ENCODE assay signal across 27 cellular contexts in the genomic region with DNA sequence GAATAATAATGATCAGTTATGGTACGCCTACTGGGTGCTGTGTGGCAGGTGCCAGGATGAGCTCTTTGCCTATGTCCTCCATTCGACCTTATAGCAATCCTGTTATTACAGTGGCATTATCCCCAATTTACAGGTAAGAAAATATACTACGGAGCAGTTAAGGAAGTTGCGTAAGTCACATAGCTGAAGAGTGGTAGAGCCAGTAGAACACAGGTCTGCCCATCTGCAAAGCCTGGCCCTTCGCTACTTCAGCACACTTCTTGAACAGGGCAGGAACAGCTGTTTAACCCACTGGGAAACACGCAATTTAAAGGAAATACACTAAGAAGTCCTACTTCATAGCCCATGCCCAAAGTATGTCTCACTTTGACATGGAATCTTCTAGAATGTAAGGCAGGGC.
"Had no signal": no experiment of that assay in that cellular context is flagged by ENCODE, and none has a peak within 500 bp of the region (broad histone marks: within the 10 kb centered on the region; RNA-seq: fewer than 3 reads in every experiment).

No MANE protein-coding gene starts in this region.

- DNase-seq: activated B cell treated with CpG ODN at 0.5 μM for 24 hours; activated CD4-positive, alpha-beta memory T cell treated with anti-CD3 and anti-CD28 coated beads for 36 hours; activated CD4-positive, alpha-beta T cell treated with anti-CD3 and anti-CD28 coated beads for 4 hours; activated CD4-positive, alpha-beta T cell treated with anti-CD3 and anti-CD28 coated beads, Interleukin-2, amount 10 ng/mL, durations not matched to agents 24 days and 14 days; activated CD4-positive, alpha-beta T cell treated with anti-CD3 and anti-CD28 coated beads, Interleukin-2, amount 50 U/mL, for 1 hour; activated CD4-positive, alpha-beta T cell treated with anti-CD3 and anti-CD28 coated beads, Interleukin-2, amount 50 U/mL, for 4 hours; activated CD4-positive, CD25-positive, alpha-beta regulatory T cell treated with anti-CD3 and anti-CD28 coated beads, Interleukin-2, amount 50 U/mL, for 72 hours; activated CD8-positive, alpha-beta memory T cell treated with anti-CD3 and anti-CD28 coated beads, Interleukin-2, amount 50 U/mL, for 4 hours; activated CD8-positive, alpha-beta T cell treated with anti-CD3 and anti-CD28 coated beads for 36 hours; activated effector memory CD4-positive, alpha-beta T cell treated with anti-CD3 and anti-CD28 coated beads, Interleukin-2, amount 50 U/mL, for 16 hours; activated naive CD4-positive, alpha-beta T cell treated with anti-CD3 and anti-CD28 coated beads, Interleukin-2, amount 10 ng/mL, durations not matched to agents 7 days and 5 days; activated naive CD4-positive, alpha-beta T cell treated with Interleukin-2 at 50 U/mL for 16 hours; activated naive CD8-positive, alpha-beta T cell treated with anti-CD3 and anti-CD28 coated beads, Interleukin-2, amount 10 ng/mL, durations not matched to agents 7 days and 5 days; activated naive CD8-positive, alpha-beta T cell treated with anti-CD3 and anti-CD28 coated beads, Interleukin-2, amount 50 U/mL, for 24 hours; activated T-cell treated with anti-CD3 and anti-CD28 coated beads for 4 hours; activated T-cell treated with anti-CD3 and anti-CD28 coated beads, Interleukin-2, amount 50 U/mL, for 1 hour; activated T-cell treated with anti-CD3 and anti-CD28 coated beads, Interleukin-2, amount 50 U/mL, for 4 hours; activated T-cell treated with anti-CD3 and anti-CD28 coated beads, Interleukin-2, amount 50 U/mL, for 72 hours; amygdala; anterior cingulate cortex; central memory CD4-positive, alpha-beta T cell; T-helper 1 cell; T-helper 2 cell; T-helper 9 cell had no signal

- H3K27ac ChIP-seq: ascending aorta had no signal

- H3K4me1 ChIP-seq: ascending aorta had no signal

- H3K9me3 ChIP-seq: ascending aorta had no signal

- H3K27me3 ChIP-seq: ascending aorta had no signal

- ATAC-seq: activated CD8-positive, alpha-beta T cell treated with anti-CD3 and anti-CD28 coated beads for 36 hours; activated naive CD8-positive, alpha-beta T cell treated with anti-CD3 and anti-CD28 coated beads, Interleukin-2, amount 50 U/mL, for 24 hours; activated T-cell treated with anti-CD3 and anti-CD28 coated beads, Interleukin-2, amount 50 U/mL, for 4 hours; activated T-cell treated with anti-CD3 and anti-CD28 coated beads, Interleukin-2, amount 50 U/mL, for 72 hours; activated T-helper 17 cell treated with anti-CD3 and anti-CD28 coated beads, Interleukin-2, amount 50 U/mL, for 72 hours had no signal

- FAIRE-seq: TTC549 had no signal

- H3K4me3 ChIP-seq: ascending aorta had no signal
